ENCODE assay signal across 12 cellular contexts in the genomic region with DNA sequence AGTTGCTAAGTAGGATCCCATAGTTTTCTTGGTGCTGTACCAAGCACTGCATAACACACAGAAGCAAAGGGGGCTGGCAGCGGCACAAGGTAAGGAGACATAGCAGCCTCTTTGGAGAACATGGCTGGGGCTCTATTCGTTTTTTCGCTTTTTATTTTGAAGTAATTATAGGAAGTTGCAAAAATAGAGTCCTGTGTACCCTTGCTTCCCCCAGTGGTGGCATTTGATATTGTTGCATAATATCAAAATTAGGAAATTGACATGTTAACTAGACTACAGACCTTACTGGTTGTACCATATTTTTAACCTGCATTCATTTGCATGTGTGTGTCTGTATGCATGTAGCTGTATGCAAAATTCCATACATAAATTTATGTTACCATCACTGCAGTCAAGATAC. TPM values are rescaled to one million over a fixed set of nuclear protein-coding genes. Genes with fewer than 3 reads are reported as not detected.
DNase-seq lines count a peak whose midpoint lies in the region; ATAC-seq and TF ChIP-seq lines count a peak whose summit lies in the region.
"Had no signal": no experiment of that assay in that cellular context is flagged by ENCODE, and none has a peak within 500 bp of the region (broad histone marks: within the 10 kb centered on the region; RNA-seq: fewer than 3 reads in every experiment).

No MANE protein-coding gene starts in this region.

- H3K9me3 ChIP-seq in MM.1S (replicated peaks; ENCODE audit: insufficient read depth, low read length) (no peaks in the 10 kb centered on the region), upper lobe of right lung (no peaks in the 10 kb centered on the region)

- H3K9me2 ChIP-seq in MM.1S (replicated peaks; ENCODE audit: insufficient read depth, low read length): no peaks in the 10 kb centered on the region

- H4K20me1 ChIP-seq in MM.1S (ENCODE audit: insufficient read depth, low read length): no peaks in the 10 kb centered on the region

- intact Hi-C loops in natural killer cell (cut with micrococcal nuclease) (no loop called here), upper lobe of right lung (cut with DNase I) (no loop called here)

- H3K27me3 ChIP-seq in MM.1S (replicated peaks; ENCODE audit: insufficient read depth, low read length) (no peaks in the 10 kb centered on the region), upper lobe of right lung (no peaks in the 10 kb centered on the region)

- H3K4me3 Mint-ChIP-seq in natural killer cell: no peak overlapping the region
- no peak overlapping the region for H3K4me3 Mint-ChIP-seq in natural killer cell treated with Interleukin-12 subunit alpha and Interleukin-12 subunit beta and Interleukin-15 and Interleukin-18, amount 100 ng/mL, for 72 hours
- no peak overlapping the region for H3K4me3 Mint-ChIP-seq in effector memory CD8-positive, alpha-beta T cell
- H3K4me3 Mint-ChIP-seq in T-helper 2 cell treated with Interferon-gamma antibody and Interleukin-4, amounts not matched to agents 5 μg/mL and 100 μg/mL, for 36 hours: no peak overlapping the region

- H3K4me1 ChIP-seq in MM.1S (ENCODE audit: low read length): peaks cover 7% of the 10 kb centered on the region; the same call in 1 of the 2 replicates
- no peaks in the 10 kb centered on the region for H3K4me1 ChIP-seq in upper lobe of right lung

- H3K27ac Mint-ChIP-seq in natural killer cell: no peak overlapping the region
- H3K27ac Mint-ChIP-seq in natural killer cell treated with Interleukin-12 subunit alpha and Interleukin-12 subunit beta and Interleukin-15 and Interleukin-18, amount 100 ng/mL, for 72 hours: no peak overlapping the region
- H3K27ac Mint-ChIP-seq in effector memory CD8-positive, alpha-beta T cell: no peak overlapping the region
- no peak overlapping the region for H3K27ac Mint-ChIP-seq in T-helper 2 cell treated with Interferon-gamma antibody and Interleukin-4, amounts not matched to agents 5 μg/mL and 100 μg/mL, for 36 hours

- H3K79me2 ChIP-seq in MM.1S (ENCODE audit: low read length): no peaks in the 10 kb centered on the region

- H3F3A ChIP-seq in MM.1S (ENCODE audit: insufficient read depth, low read length): no peaks in the 10 kb centered on the region

- H3K9ac ChIP-seq in MM.1S (ENCODE audit: low read length): no peak overlapping the region

- no peak overlapping the region for H2AFZ ChIP-seq in MM.1S (ENCODE audit: low read length)

- H3K36me3 ChIP-seq in MM.1S (replicated peaks; ENCODE audit: insufficient read depth, low read length): no peaks in the 10 kb centered on the region
- H3K36me3 ChIP-seq in upper lobe of right lung: no peaks in the 10 kb centered on the region

- H3K4me1 Mint-ChIP-seq in natural killer cell: no peaks in the 10 kb centered on the region
- peaks cover 0 to 3% of the 10 kb centered on the region in 2 donors for H3K4me1 Mint-ChIP-seq in natural killer cell treated with Interleukin-12 subunit alpha and Interleukin-12 subunit beta and Interleukin-15 and Interleukin-18, amount 100 ng/mL, for 72 hours (ENCODE audit: low read depth in 2 of 2)
- H3K4me1 Mint-ChIP-seq in effector memory CD8-positive, alpha-beta T cell (ENCODE audit: low read depth in 2 of 2): peaks cover 0 to under 1% of the 10 kb centered on the region in 2 donors
- peaks cover 2% of the 10 kb centered on the region for H3K4me1 Mint-ChIP-seq in T-helper 2 cell treated with Interferon-gamma antibody and Interleukin-4, amounts not matched to agents 5 μg/mL and 100 μg/mL, for 36 hours (ENCODE audit: low read depth)

- ATAC-seq in natural killer cell: peak in 2 of 3 donors; percentile 51 to 53
- ATAC-seq in natural killer cell treated with Interleukin-12 subunit alpha and Interleukin-12 subunit beta and Interleukin-15 and Interleukin-18, amount 100 ng/mL, for 72 hours: no peak
- peak; percentile 58 for ATAC-seq in effector memory CD8-positive, alpha-beta T cell (replicated peaks)
- ATAC-seq in upper lobe of right lung: peak; percentile 45
- no peak for ATAC-seq in omental fat pad (ENCODE audit: low FRiP score)
- ATAC-seq in HG03025 (IDR thresholded peaks at IDR 0.05; ENCODE audit: low FRiP score, unreplicated experiment): no peak
- ATAC-seq: activated CD4-positive, CD25-positive, alpha-beta regulatory T cell treated with anti-CD3 and anti-CD28 coated beads, Interleukin-2, amount 50 U/mL, for 24 hours; left cardiac atrium had no signal

- TF ChIP-seq CTCF in natural killer cell (IDR thresholded peaks at IDR 0.05) (peak; percentile 34), MM.1S (IDR thresholded peaks at IDR 0.05; ENCODE audit: low read length) (0 out of 2 replicates have a peak, but pooled peaks have one; percentile 21), upper lobe of right lung (IDR thresholded peaks at IDR 0.05) (peak; percentile 34), omental fat pad (IDR thresholded peaks at IDR 0.05) (no peak)

- H3K36me3 Mint-ChIP-seq in natural killer cell: no peaks in the 10 kb centered on the region
- no peaks in the 10 kb centered on the region for H3K36me3 Mint-ChIP-seq in natural killer cell treated with Interleukin-12 subunit alpha and Interleukin-12 subunit beta and Interleukin-15 and Interleukin-18, amount 100 ng/mL, for 72 hours
- no peaks in the 10 kb centered on the region for H3K36me3 Mint-ChIP-seq in effector memory CD8-positive, alpha-beta T cell (ENCODE audit: insufficient read depth)
- no peaks in the 10 kb centered on the region for H3K36me3 Mint-ChIP-seq in T-helper 2 cell treated with Interferon-gamma antibody and Interleukin-4, amounts not matched to agents 5 μg/mL and 100 μg/mL, for 36 hours (ENCODE audit: low read depth)

- DNase-seq in natural killer cell (no peak), MM.1S (no peak), upper lobe of right lung (no peak), omental fat pad (ENCODE audit: low spot score) (no peak)
- DNase-seq in natural killer cell treated with Interleukin-12 subunit alpha and Interleukin-12 subunit beta and Interleukin-15 and Interleukin-18, amount 100 ng/mL, for 72 hours (ENCODE audit: low spot score): no peak
- peak in 1 of 3 experiments; percentile 5 for DNase-seq in effector memory CD8-positive, alpha-beta T cell
- no peak for DNase-seq in T-helper 2 cell treated with Interferon-gamma antibody and Interleukin-4, amounts not matched to agents 5 μg/mL and 100 μg/mL, for 36 hours (ENCODE audit: low spot score)
- DNase-seq: DMS153; left cardiac atrium; stimulated activated CD4-positive, alpha-beta T cell treated with anti-CD3 and anti-CD28 coated beads, Interleukin-4, amount 100 ng/mL, for 24 hours had no signal

- H3K27ac ChIP-seq in MM.1S (ENCODE audit: low read length) (no peak overlapping the region), upper lobe of right lung (no peak overlapping the region)

- H3K9me3 Mint-ChIP-seq in natural killer cell: no peaks in the 10 kb centered on the region
- H3K9me3 Mint-ChIP-seq in natural killer cell treated with Interleukin-12 subunit alpha and Interleukin-12 subunit beta and Interleukin-15 and Interleukin-18, amount 100 ng/mL, for 72 hours: no peaks in the 10 kb centered on the region
- H3K9me3 Mint-ChIP-seq in effector memory CD8-positive, alpha-beta T cell: no peaks in the 10 kb centered on the region
- H3K9me3 Mint-ChIP-seq in T-helper 2 cell treated with Interferon-gamma antibody and Interleukin-4, amounts not matched to agents 5 μg/mL and 100 μg/mL, for 36 hours: no peaks in the 10 kb centered on the region

- no peak overlapping the region for H3K4me3 ChIP-seq in MM.1S (ENCODE audit: low read length)
- no peak overlapping the region for H3K4me3 ChIP-seq in upper lobe of right lung

- peaks cover 2 to 15% of the 10 kb centered on the region in 2 donors for H3K27me3 Mint-ChIP-seq in natural killer cell (ENCODE audit: low read depth in 2 of 2)
- H3K27me3 Mint-ChIP-seq in natural killer cell treated with Interleukin-12 subunit alpha and Interleukin-12 subunit beta and Interleukin-15 and Interleukin-18, amount 100 ng/mL, for 72 hours: peaks cover 0 to 18% of the 10 kb centered on the region in 2 donors
- no peaks in the 10 kb centered on the region for H3K27me3 Mint-ChIP-seq in effector memory CD8-positive, alpha-beta T cell
- H3K27me3 Mint-ChIP-seq in T-helper 2 cell treated with Interferon-gamma antibody and Interleukin-4, amounts not matched to agents 5 μg/mL and 100 μg/mL, for 36 hours (ENCODE audit: low read depth): no peaks in the 10 kb centered on the region

- H3K4me2 ChIP-seq in MM.1S (ENCODE audit: low read depth, low read length): no peak overlapping the region

RNA-seq across cellular contexts. Expression of gene UBQLN1, which starts 6.6 kb away (rescaled TPM):
- 100 to 1,000 TPM; 137 to 151 (median 141) TPM for total RNA-seq in natural killer cell
- 10 to 100 TPM; 81.9 to 86.3 TPM for total RNA-seq in natural killer cell treated with Interleukin-12 subunit alpha and Interleukin-12 subunit beta and Interleukin-15 and Interleukin-18, amount 100 ng/mL, for 72 hours
- total RNA-seq in upper lobe of right lung: 93.7 TPM
- total RNA-seq in omental fat pad: 100 to 1,000 TPM; 107 to 150 (median 121) TPM

Comparison
In these comparisons a context has a peak if more than half of its experiments do, and no peak if none do; other contexts are left out.
1. ATAC-seq: peak in natural killer cell (2 of 3), effector memory CD8-positive, alpha-beta T cell (single experiment) and upper lobe of right lung (single experiment); none in natural killer cell treated with Interleukin-12 subunit alpha and Interleukin-12 subunit beta and Interleukin-15 and Interleukin-18, amount 100 ng/mL, for 72 hours (0 of 2), omental fat pad (single experiment) and HG03025 (single experiment).
2. CTCF ChIP-seq: peak in natural killer cell (single experiment), MM.1S (single experiment) and upper lobe of right lung (single experiment); none in omental fat pad (0 of 3).